In the genomic region with DNA sequence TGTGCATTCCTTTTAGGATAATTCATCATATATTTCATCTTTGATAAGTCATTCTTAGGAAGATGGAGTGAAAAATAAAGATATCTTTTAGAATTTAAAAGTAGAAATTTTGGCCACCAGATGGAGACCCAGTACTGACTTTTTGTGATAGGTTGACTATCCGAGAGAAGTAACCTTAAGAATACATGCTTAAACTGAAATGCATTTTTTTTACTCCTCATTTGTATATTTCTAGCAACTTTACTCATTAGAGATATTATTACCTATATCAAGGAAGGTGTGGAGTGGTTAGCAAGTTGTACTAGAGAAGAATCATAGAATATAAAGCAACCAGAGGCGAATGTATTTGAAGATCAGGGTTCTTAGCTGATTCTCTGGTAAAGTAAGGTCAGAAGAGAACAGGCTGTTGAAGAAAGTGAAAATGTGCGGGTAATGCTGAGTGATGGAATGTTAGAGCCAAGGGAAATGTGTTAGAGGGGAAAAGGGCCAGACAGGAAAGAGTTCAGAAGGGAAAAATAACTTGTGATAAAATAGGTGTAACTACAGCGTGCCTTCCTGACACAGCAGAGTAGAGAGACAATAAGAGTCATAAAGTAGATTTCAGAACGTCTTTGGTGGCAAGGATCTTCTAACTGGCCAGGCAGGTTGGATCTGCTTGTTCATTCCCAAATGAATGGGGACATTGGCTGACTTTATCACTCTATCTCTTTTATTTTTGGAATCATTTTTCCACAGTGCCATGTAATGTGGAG, we compare ENCODE assay signal across 10 cellular contexts. TPM values are rescaled to one million over a fixed set of nuclear protein-coding genes. Genes with fewer than 3 reads are reported as not detected.
DNase-seq lines count a peak whose midpoint lies in the region; ATAC-seq lines count a peak whose summit lies in the region.
"Had no signal": no experiment of that assay in that cellular context is flagged by ENCODE, and none has a peak within 500 bp of the region (broad histone marks: within the 10 kb centered on the region; RNA-seq: fewer than 3 reads in every experiment).

No MANE protein-coding gene starts in this region.

- DNase-seq in HT-29 (ENCODE audit: low spot score) (peak; percentile 21), SHP77 treated with DMSO at 0.1 percent for 48 hours (lab: John Stamatoyannopoulos, UW) (peak; percentile 29), Right ventricle myocardium superior (no peak), renal cortical epithelial cell (ENCODE audit: low read depth) (peak; percentile 10), KG1 (lab: John Stamatoyannopoulos, UW) (no peak)
- no peak for DNase-seq in activated CD4-positive, alpha-beta T cell treated with anti-CD3 and anti-CD28 coated beads for 4 hours
- DNase-seq in activated naive CD4-positive, alpha-beta T cell (lab: John Stamatoyannopoulos, UW): no peak
- DNase-seq in activated effector memory CD4-positive, alpha-beta T cell treated with Interleukin-2 at 50 U/mL for 16 hours: no peak
- DNase-seq: NCI-H187 had no signal

- intact Hi-C loops in Right ventricle myocardium superior (cut with DNase I): loop anchor here (2.0 kb wide), 1 partner anchor 145 kb away; no protein-coding TSS in a partner anchor

- ATAC-seq in Right ventricle myocardium superior (ENCODE audit: poor library complexity): peak; percentile 81
- ATAC-seq: activated CD4-positive, CD25-positive, alpha-beta regulatory T cell treated with anti-CD3 and anti-CD28 coated beads, Interleukin-2, amount 50 U/mL, for 24 hours had no signal

RNA-seq across cellular contexts. Expression of a gene that starts 52.3 kb away (rescaled TPM):
- total RNA-seq in HT-29 (2014; rRNA removed; shearing (Covaris generic)): not detected in 2 replicates
- total RNA-seq in Right ventricle myocardium superior (not detected), renal cortical epithelial cell (not detected in 2 replicates)

Comparison
In these comparisons a context has a peak if more than half of its experiments do, and no peak if none do; other contexts are left out.
1. DNase-seq: peak in HT-29 (single experiment), SHP77 treated with DMSO at 0.1 percent for 48 hours (single experiment) and renal cortical epithelial cell (single experiment); none in Right ventricle myocardium superior (single experiment), KG1 (single experiment), activated CD4-positive, alpha-beta T cell treated with anti-CD3 and anti-CD28 coated beads for 4 hours (0 of 2), activated naive CD4-positive, alpha-beta T cell (0 of 4) and activated effector memory CD4-positive, alpha-beta T cell treated with Interleukin-2 at 50 U/mL for 16 hours (single experiment).